In genomic region chr1:10514490-10515235, GRCh38 we compare ENCODE assay signal across 8 cellular contexts. TPM values are rescaled to one million over a fixed set of nuclear protein-coding genes. Genes with fewer than 3 reads are reported as not detected.
A peak's percentile ranks its signal among the peaks of the same experiment; 100 is the strongest.
DNase-seq lines count a peak whose midpoint lies in the region; ATAC-seq and TF ChIP-seq lines count a peak whose summit lies in the region.

No MANE protein-coding gene starts in this region.

- 0 out of 2 replicates have a peak, but pooled peaks cover 11% of the 10 kb centered on the region for H4K20me1 ChIP-seq in DOHH2 (ENCODE audit: control insufficient read depth, insufficient read depth, low read depth, low read length)

- ATAC-seq in thoracic aorta (ENCODE audit: insufficient number of reproducible peaks, low FRiP score, low read depth) (no peak), HG02938 (IDR thresholded peaks at IDR 0.05; ENCODE audit: unreplicated experiment) (no peak), GM19035 (IDR thresholded peaks at IDR 0.05; ENCODE audit: unreplicated experiment) (no peak)

- H3K4me3 ChIP-seq in DOHH2 (ENCODE audit: low read length) (no peak overlapping the region), MG63 (no peak overlapping the region), foreskin fibroblast (ENCODE audit: low read depth in 1 of 2, low read length in 2 of 2) (no peak overlapping the region), thoracic aorta (no peak overlapping the region)

- peak; percentile 12 for TF ChIP-seq CTCF in DOHH2 (IDR thresholded peaks at IDR 0.05; ENCODE audit: low read depth, low read length, poor library complexity, severe bottlenecking)
- TF ChIP-seq CTCF in foreskin fibroblast (IDR thresholded peaks at IDR 0.05; ENCODE audit: low read depth, low read length): peak; percentile 62
- TF ChIP-seq CTCF in thoracic aorta (IDR thresholded peaks at IDR 0.05): peak; percentile 47

- no peaks in the 10 kb centered on the region for H3F3A ChIP-seq in DOHH2 (ENCODE audit: control insufficient read depth, insufficient read depth)

- no peak overlapping the region for H3K27ac ChIP-seq in DOHH2 (ENCODE audit: low read depth, low read length)
- no peak overlapping the region for H3K27ac ChIP-seq in thoracic aorta

- DNase-seq in MG63: peak; percentile 20
- peak; percentile 47 for DNase-seq in SK-N-DZ (ENCODE audit: low spot score)
- peak in 1 of 2 donors; percentile 62 for DNase-seq in foreskin fibroblast
- no peak for DNase-seq in thoracic aorta (ENCODE audit: low spot score)
- DNase-seq in GM19238 (ENCODE audit: insufficient read length, low spot score): no peak

- peaks cover 6% of the 10 kb centered on the region for H3K4me1 ChIP-seq in DOHH2 (ENCODE audit: control insufficient read depth, low read length)
- peaks cover 7 to 30% of the 10 kb centered on the region in 2 donors for H3K4me1 ChIP-seq in thoracic aorta (ENCODE audit: control insufficient read depth in 1 of 2, low read depth in 2 of 2)

- no peaks in the 10 kb centered on the region for H3K27me3 ChIP-seq in DOHH2 (ENCODE audit: control insufficient read depth, low read length)
- no peaks in the 10 kb centered on the region for H3K27me3 ChIP-seq in MG63
- no peaks in the 10 kb centered on the region for H3K27me3 ChIP-seq in thoracic aorta (replicated peaks; ENCODE audit: insufficient read depth)

- no peaks in the 10 kb centered on the region for H3K9me2 ChIP-seq in DOHH2 (replicated peaks; ENCODE audit: control insufficient read depth, low read length)

- no peaks in the 10 kb centered on the region for H3K36me3 ChIP-seq in DOHH2 (ENCODE audit: control insufficient read depth, low read length)
- H3K36me3 ChIP-seq in MG63: peaks cover 11% of the 10 kb centered on the region
- no peaks in the 10 kb centered on the region for H3K36me3 ChIP-seq in thoracic aorta

- H3K79me2 ChIP-seq in DOHH2 (ENCODE audit: control insufficient read depth, low read length): peaks cover 70% of the 10 kb centered on the region

- H3K4me2 ChIP-seq in DOHH2 (ENCODE audit: low read length): no peak overlapping the region

- H3K9me3 ChIP-seq in DOHH2 (ENCODE audit: control insufficient read depth, insufficient read depth, low read length): no peaks in the 10 kb centered on the region
- H3K9me3 ChIP-seq in MG63: no peaks in the 10 kb centered on the region
- no peaks in the 10 kb centered on the region for H3K9me3 ChIP-seq in thoracic aorta

RNA-seq across cellular contexts. Expression of gene PEX14, which starts 39.9 kb away (rescaled TPM):
- 15.4 and 21.5 TPM in 2 replicates for total RNA-seq in MG63 (2014; rRNA removed; shearing (Covaris generic); ENCODE audit: low replicate concordance)
- 11.6 and 18.3 TPM in 2 replicates for polyA plus RNA-seq in SK-N-DZ (2014; cell fraction: cytosol; rRNA removed)
- 11.4 and 18.3 TPM in 2 replicates for polyA plus RNA-seq in SK-N-DZ (2014; cell fraction: nucleus; rRNA removed)
- total RNA-seq in thoracic aorta: 10 to 100 TPM; 11.5 to 22.6 TPM

RNA-seq across cellular contexts. Expression of gene DFFA, which starts 42.3 kb away (rescaled TPM):
- 36.7 and 51.9 TPM in 2 replicates for total RNA-seq in MG63 (2014; rRNA removed; shearing (Covaris generic); ENCODE audit: low replicate concordance)
- 40.7 and 45.4 TPM in 2 replicates for polyA plus RNA-seq in SK-N-DZ (2014; cell fraction: cytosol; rRNA removed)
- polyA plus RNA-seq in SK-N-DZ (2014; cell fraction: nucleus; rRNA removed): 12.8 and 15.7 TPM in 2 replicates
- total RNA-seq in thoracic aorta: 10 to 100 TPM; 14.8 to 16.4 TPM

Comparison
In these comparisons a context has a peak if more than half of its experiments do, and no peak if none do; other contexts are left out.
1. CTCF ChIP-seq: peak in every context shown above with its lines; median percentile 62 in foreskin fibroblast; 47 in thoracic aorta; 12 in DOHH2.
2. DNase-seq: peak in MG63 (single experiment) and SK-N-DZ (single experiment); none in thoracic aorta (single experiment) and GM19238 (single experiment).